8 cellular contexts compared by ENCODE assay signal in the genomic region with DNA sequence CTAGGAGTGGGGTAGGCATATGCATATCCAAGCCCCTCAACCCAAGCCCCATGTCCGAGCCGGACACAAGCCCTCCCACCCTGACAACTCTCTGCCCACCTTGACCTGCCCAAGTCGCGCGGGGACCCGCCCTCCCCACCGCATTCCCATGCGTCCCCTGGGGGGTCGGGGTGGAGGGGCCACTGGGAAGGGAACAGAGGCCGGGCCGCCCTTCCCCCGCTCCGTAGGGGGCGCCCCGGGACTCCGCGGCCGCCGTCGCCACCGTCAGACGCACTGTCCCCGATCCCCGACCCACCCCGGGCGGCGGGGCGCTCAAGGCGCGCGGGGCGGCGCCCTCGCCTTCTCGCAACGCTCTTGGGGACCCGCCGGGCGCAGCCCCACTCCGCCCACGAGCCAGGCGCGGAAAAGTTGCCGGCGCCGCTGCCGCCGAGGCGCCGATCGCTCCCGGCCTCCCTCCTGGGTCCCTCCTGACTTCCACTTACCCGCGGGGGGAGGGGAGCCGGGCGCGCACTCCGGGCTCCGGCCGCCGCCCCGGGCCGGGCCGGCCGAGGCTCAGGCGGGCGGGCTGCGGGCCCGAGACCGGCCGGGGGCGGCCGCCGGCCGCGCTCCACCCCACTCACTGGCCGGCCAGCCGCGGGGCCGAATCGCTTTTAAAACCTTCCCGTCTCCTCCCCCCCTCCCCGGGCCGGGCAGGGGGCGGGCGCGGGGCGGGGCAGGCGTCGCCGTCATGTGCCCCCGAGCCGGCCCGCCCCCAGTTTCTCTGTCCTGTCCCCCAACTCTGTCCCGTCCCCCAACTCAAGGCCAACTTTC. TPM values are rescaled to one million over a fixed set of nuclear protein-coding genes. Genes with fewer than 3 reads are reported as not detected.
DNase-seq lines count a peak whose midpoint lies in the region; FAIRE-seq and TF ChIP-seq lines count a peak whose summit lies in the region.

No MANE protein-coding gene starts in this region.

- H3K9me3 ChIP-seq in keratinocyte (ENCODE audit: control insufficient read depth, low read depth, low read length): no peaks in the 10 kb centered on the region

- H3K4me1 ChIP-seq in keratinocyte (ENCODE audit: control insufficient read depth, extremely low read depth, insufficient read depth, low read length): peaks cover 46% of the 10 kb centered on the region

- peaks cover 50% of the 10 kb centered on the region for H3K79me2 ChIP-seq in keratinocyte (ENCODE audit: control insufficient read depth, insufficient read depth, low read length)

- no peaks in the 10 kb centered on the region for H3K9me1 ChIP-seq in keratinocyte (ENCODE audit: control insufficient read depth, extremely low read depth, insufficient read depth, low read length)

- H2AFZ ChIP-seq in keratinocyte (ENCODE audit: control insufficient read depth, low read length): no peak overlapping the region

- H3K27ac ChIP-seq in keratinocyte (ENCODE audit: control insufficient read depth, insufficient read depth, low read length): peak overlapping the region; percentile 100

- H4K20me1 ChIP-seq in keratinocyte (ENCODE audit: control insufficient read depth, extremely low read depth, insufficient read depth, low read length): peaks cover 25% of the 10 kb centered on the region

- peak; percentile 85 for DNase-seq in ELR (ENCODE audit: low read depth)
- peak; percentile 94 for DNase-seq in HuH-7.5 (ENCODE audit: low spot score)
- DNase-seq in UCSD-AML1 (lab: John Stamatoyannopoulos, UW; ENCODE audit: unreplicated experiment): peak; percentile 82
- peak; percentile 74 for DNase-seq in central memory CD4-positive, alpha-beta T cell
- DNase-seq in keratinocyte (ENCODE audit: low read depth, low spot score): no peak
- DNase-seq in stimulated activated CD4-positive, alpha-beta T cell treated with anti-CD3 and anti-CD28 coated beads, Interleukin-2, amount 100 ng/mL, for 4 hours (ENCODE audit: low read depth): peak; percentile 57
- DNase-seq in occipital lobe (lab: John Stamatoyannopoulos, UW): no peak
- no peak for DNase-seq in NCI-H1105 treated with DMSO at 0.1 percent for 48 hours (lab: John Stamatoyannopoulos, UW)

- TF ChIP-seq CTCF in keratinocyte (optimal IDR thresholded peaks at IDR 0.05 in 1 of 3, IDR thresholded peaks at IDR 0.05 in 1 of 3, conservative IDR thresholded peaks at IDR 0.05 in 1 of 3; ENCODE audit: extremely low read depth in 1 of 3, insufficient read depth in 2 of 3, low read length in 3 of 3): no peak

- H3K4me3 ChIP-seq in keratinocyte (ENCODE audit: control insufficient read depth in 2 of 3, extremely low read depth in 1 of 3, insufficient read depth in 2 of 3, low read depth in 1 of 3, low read length in 3 of 3): peak overlapping the region; percentile 88 to 98 (median 97)

- no peak for FAIRE-seq in keratinocyte (lab: Jason Lieb, UNC)

- peaks cover 21 to 29% of the 10 kb centered on the region in 2 experiments for H3K36me3 ChIP-seq in keratinocyte (ENCODE audit: control insufficient read depth in 2 of 2, extremely low read depth in 1 of 2, insufficient read depth in 2 of 2, low read length in 2 of 2)

- no peaks in the 10 kb centered on the region for H3K27me3 ChIP-seq in keratinocyte (ENCODE audit: control insufficient read depth, extremely low read depth, insufficient read depth, low read length)

- peak overlapping the region; percentile 96 for H3K4me2 ChIP-seq in keratinocyte (ENCODE audit: control insufficient read depth, extremely low read depth, insufficient read depth, low read depth, low read length)

- peak overlapping the region; percentile 99 for H3K9ac ChIP-seq in keratinocyte (ENCODE audit: control insufficient read depth, extremely low read depth, insufficient read depth, low read length)

- dilution Hi-C loops in keratinocyte (cut with MboI; ENCODE audit: extremely low pct_ligation_motif_present, low sequenced_read_pairs): no loop called here

RNA-seq across cellular contexts. Expression of a gene that starts 34.4 kb away (rescaled TPM):
- polyA plus RNA-seq in keratinocyte: 0.18 TPM in 1 of 3 replicates, not detected in the others
- not detected for polyA plus RNA-seq in keratinocyte (2011; ENCODE audit: low read depth)
- 0.40 TPM in 1 of 2 replicates, not detected in the other for polyA plus RNA-seq in keratinocyte (2011; cell fraction: cytosol; rRNA removed)
- not detected in 2 replicates for polyA plus RNA-seq in keratinocyte (2011; cell fraction: nucleus; rRNA removed)
- 0.86 TPM in 1 of 2 replicates, not detected in the other for polyA plus RNA-seq in keratinocyte (2012; ENCODE audit: low replicate concordance)
- polyA minus RNA-seq in keratinocyte: 0.40 TPM in 1 of 3 replicates, not detected in the others
- not detected for polyA minus RNA-seq in keratinocyte (2011; cell fraction: cytosol; rRNA and poly(A)+ RNA removed)
- not detected in 2 replicates for polyA minus RNA-seq in keratinocyte (2011; cell fraction: nucleus; rRNA and poly(A)+ RNA removed)
- 5.6 TPM for total RNA-seq in occipital lobe

RNA-seq across cellular contexts. Expression of a gene that starts 47.3 kb away (rescaled TPM):
- polyA plus RNA-seq in keratinocyte: 0.71 to 1.1 TPM (median 1.00 TPM) in 3 replicates
- polyA plus RNA-seq in keratinocyte (2011; ENCODE audit: low read depth): 6.3 TPM
- 0.68 and 1.3 TPM in 2 replicates for polyA plus RNA-seq in keratinocyte (2011; cell fraction: cytosol; rRNA removed)
- 2.9 and 3.6 TPM in 2 replicates for polyA plus RNA-seq in keratinocyte (2011; cell fraction: nucleus; rRNA removed)
- 1.5 and 3.8 TPM in 2 replicates for polyA plus RNA-seq in keratinocyte (2012; ENCODE audit: low replicate concordance)
- 2.1 to 3.7 TPM (median 3.1 TPM) in 3 replicates for polyA minus RNA-seq in keratinocyte
- polyA minus RNA-seq in keratinocyte (2011; cell fraction: cytosol; rRNA and poly(A)+ RNA removed): 6.3 TPM
- 5.3 and 7.0 TPM in 2 replicates for polyA minus RNA-seq in keratinocyte (2011; cell fraction: nucleus; rRNA and poly(A)+ RNA removed)
- 11.1 TPM for total RNA-seq in occipital lobe

Comparison
In these comparisons a context has a peak if more than half of its experiments do, and no peak if none do; other contexts are left out.
1. DNase-seq: peak in ELR (single experiment), HuH-7.5 (single experiment), UCSD-AML1 (single experiment), central memory CD4-positive, alpha-beta T cell (single experiment) and stimulated activated CD4-positive, alpha-beta T cell treated with anti-CD3 and anti-CD28 coated beads, Interleukin-2, amount 100 ng/mL, for 4 hours (single experiment); none in keratinocyte (single experiment), occipital lobe (single experiment) and NCI-H1105 treated with DMSO at 0.1 percent for 48 hours (single experiment).